Comparison of ENCODE assay signal across 10 cellular contexts in genomic region chr3:33791477-33792166, GRCh38. TPM values are rescaled to one million over a fixed set of nuclear protein-coding genes. Genes with fewer than 3 reads are reported as not detected.
DNase-seq lines count a peak whose midpoint lies in the region; ATAC-seq and TF ChIP-seq lines count a peak whose summit lies in the region.
"Had no signal": no experiment of that assay in that cellular context is flagged by ENCODE, and none has a peak within 500 bp of the region (broad histone marks: within the 10 kb centered on the region; RNA-seq: fewer than 3 reads in every experiment).

No MANE protein-coding gene starts in this region.

- no peaks in the 10 kb centered on the region for H3K4me1 ChIP-seq in Peyer's patch
- H3K4me1 ChIP-seq: parathyroid adenoma had no signal

- H3K36me3 ChIP-seq in Peyer's patch = no peaks in the 10 kb centered on the region
- H3K36me3 ChIP-seq: heart left ventricle had no signal

- TF ChIP-seq POLR2A in Peyer's patch (IDR thresholded peaks at IDR 0.05) = no peak

- peak; percentile 47 for ATAC-seq in GM19463 (IDR thresholded peaks at IDR 0.05; ENCODE audit: unreplicated experiment)
- ATAC-seq in esophagus mucosa = peak; percentile 99
- ATAC-seq in left ventricle myocardium superior = no peak
- no peak for ATAC-seq in GM21367 (IDR thresholded peaks at IDR 0.05; ENCODE audit: unreplicated experiment)

- no peak overlapping the region for H3K4me3 ChIP-seq in Peyer's patch
- H3K4me3 ChIP-seq: heart left ventricle had no signal

- intact Hi-C loops in left ventricle myocardium superior (cut with micrococcal nuclease) = loop anchor here (5.0 to 10.0 kb wide), 2 partner anchors 77 to 154 kb away; partner anchors contain the start of gene CLASP2

- TF ChIP-seq CTCF in Peyer's patch (IDR thresholded peaks at IDR 0.05) = no peak

- H3K27ac ChIP-seq in Peyer's patch = peak overlapping the region in 1 of 4 donors; percentile 4
- H3K27ac ChIP-seq: heart left ventricle, parathyroid adenoma had no signal

- H3K9me3 ChIP-seq in Peyer's patch = no peaks in the 10 kb centered on the region
- H3K9me3 ChIP-seq: heart left ventricle had no signal

- peak; percentile 19 for DNase-seq in A172 (ENCODE audit: low spot score)
- DNase-seq in Peyer's patch = peak in 2 of 3 donors; percentile 57 to 78
- no peak for DNase-seq in HuH-7 (ENCODE audit: low spot score)
- DNase-seq in left ventricle myocardium superior = no peak
- no peak for DNase-seq in NCI-H82 (lab: John Stamatoyannopoulos, UW)
- DNase-seq: heart left ventricle had no signal

- no peaks in the 10 kb centered on the region for H3K27me3 ChIP-seq in Peyer's patch
- H3K27me3 ChIP-seq: heart left ventricle had no signal

RNA-seq across cellular contexts. Expression of gene PDCD6IP, which starts 6.8 kb away (rescaled TPM):
- 132 and 156 TPM in 2 replicates for total RNA-seq in A172 (2014; rRNA removed; shearing (Covaris generic))
- total RNA-seq in Peyer's patch = 100 to 1,000 TPM in 3 of 4 donors, 10 to 100 TPM in 1; 49.5 to 151 (median 136) TPM
- total RNA-seq in esophagus mucosa = 251 TPM
- 133 TPM for total RNA-seq in left ventricle myocardium superior

Comparison
In these comparisons a context has a peak if more than half of its experiments do, and no peak if none do; other contexts are left out.
1. DNase-seq: peak in A172 (single experiment) and Peyer's patch (2 of 3); none in HuH-7 (single experiment), left ventricle myocardium superior (single experiment) and NCI-H82 (single experiment).
2. ATAC-seq: peak in GM19463 (single experiment) and esophagus mucosa (single experiment); none in left ventricle myocardium superior (single experiment) and GM21367 (single experiment).